In genomic region chr12:92973614-92974013, GRCh38 we compare ENCODE assay signal across 10 cellular contexts. TPM values are rescaled to one million over a fixed set of nuclear protein-coding genes. Genes with fewer than 3 reads are reported as not detected.
DNase-seq lines count a peak whose midpoint lies in the region; ATAC-seq and TF ChIP-seq lines count a peak whose summit lies in the region.
"Had no signal": no experiment of that assay in that cellular context is flagged by ENCODE, and none has a peak within 500 bp of the region (broad histone marks: within the 10 kb centered on the region; RNA-seq: fewer than 3 reads in every experiment).

No MANE protein-coding gene starts in this region.

- H2AFZ ChIP-seq in Karpas-422 (ENCODE audit: low read length) = no peak overlapping the region

- H3K9me3 Mint-ChIP-seq in IgD-negative memory B cell = peaks cover 0 to 2% (median 0%) of the 10 kb centered on the region in 3 donors
- peaks cover 9% of the 10 kb centered on the region for H3K9me3 Mint-ChIP-seq in activated CD4-positive, alpha-beta memory T cell treated with anti-CD3 and anti-CD28 coated beads for 36 hours

- H3K4me3 ChIP-seq in esophagus squamous epithelium (no peak overlapping the region), Karpas-422 (ENCODE audit: low read length) (no peak overlapping the region)

- H3K36me3 ChIP-seq in esophagus squamous epithelium (no peaks in the 10 kb centered on the region), Karpas-422 (ENCODE audit: insufficient read depth, low read length) (no peaks in the 10 kb centered on the region)

- H3K4me1 ChIP-seq in esophagus squamous epithelium = peaks cover 11 to 43% (median 22%) of the 10 kb centered on the region in 3 donors
- H3K4me1 ChIP-seq in Karpas-422 (ENCODE audit: low read length) = no peaks in the 10 kb centered on the region

- intact Hi-C loops in esophagus squamous epithelium (cut with DNase I) = no loop called here
- intact Hi-C loops in activated CD4-positive, alpha-beta memory T cell treated with anti-CD3 and anti-CD28 coated beads for 36 hours (cut with micrococcal nuclease) = no loop called here

- H3K27me3 Mint-ChIP-seq in IgD-negative memory B cell = no peaks in the 10 kb centered on the region
- H3K27me3 Mint-ChIP-seq in activated CD4-positive, alpha-beta memory T cell treated with anti-CD3 and anti-CD28 coated beads for 36 hours = peaks cover 4% of the 10 kb centered on the region

- CTCF ChIA-PET in activated CD4-positive, alpha-beta memory T cell treated with anti-CD3 and anti-CD28 coated beads for 36 hours (lab: Charles Lee) = no interaction called here

- H3K9ac ChIP-seq in Karpas-422 (ENCODE audit: low read length) = no peak overlapping the region
- H3K9ac ChIP-seq: SK-N-SH had no signal

- TF ChIP-seq CTCF in GM20000 (IDR thresholded peaks at IDR 0.05; ENCODE audit: extremely low read depth, missing control alignments) = no peak
- no peak for TF ChIP-seq CTCF in esophagus squamous epithelium (IDR thresholded peaks at IDR 0.05)

- DNase-seq in CD1c-positive myeloid dendritic cell (ENCODE audit: extremely low spot score) (peak; percentile 79), GM20000 (ENCODE audit: low spot score) (peak; percentile 22), esophagus squamous epithelium (lab: John Stamatoyannopoulos, UW) (no peak), Karpas-422 (no peak)
- DNase-seq in activated CD4-positive, alpha-beta memory T cell treated with anti-CD3 and anti-CD28 coated beads for 36 hours = no peak
- DNase-seq in activated CD4-positive, alpha-beta T cell treated with anti-CD3 and anti-CD28 coated beads, Interleukin-2, amount 50 U/mL, for 48 hours = no peak
- DNase-seq in stimulated activated naive CD8-positive, alpha-beta T cell treated with anti-CD3 and anti-CD28 coated beads, Interleukin-15, Interleukin-2, amounts not matched to agents 100 U/mL and 50 U/mL, for 24 hours = no peak
- DNase-seq: SK-N-SH; stimulated activated CD4-positive, alpha-beta T cell treated with anti-CD3 and anti-CD28 coated beads, Interleukin-4, amount 100 ng/mL, for 4 hours had no signal

- H3K9me3 ChIP-seq in esophagus squamous epithelium (peaks cover 0 to 4% (median 0%) of the 10 kb centered on the region in 3 donors), Karpas-422 (ENCODE audit: low read length) (peaks cover 4% of the 10 kb centered on the region; the same call in 1 of the 2 replicates)

- peaks cover 15% of the 10 kb centered on the region for H3K36me3 Mint-ChIP-seq in IgD-negative memory B cell
- peaks cover 6% of the 10 kb centered on the region for H3K36me3 Mint-ChIP-seq in activated CD4-positive, alpha-beta memory T cell treated with anti-CD3 and anti-CD28 coated beads for 36 hours

- no peak overlapping the region for H3K4me2 ChIP-seq in Karpas-422 (ENCODE audit: low read depth, low read length, poor library complexity, severe bottlenecking)
- H3K4me2 ChIP-seq: SK-N-SH had no signal

- H3K4me1 Mint-ChIP-seq in IgD-negative memory B cell = peaks cover 47 to 49% (median 48%) of the 10 kb centered on the region in 3 donors
- peaks cover 8% of the 10 kb centered on the region for H3K4me1 Mint-ChIP-seq in activated CD4-positive, alpha-beta memory T cell treated with anti-CD3 and anti-CD28 coated beads for 36 hours (ENCODE audit: low read depth)

- no peaks in the 10 kb centered on the region for H3K9me2 ChIP-seq in Karpas-422 (replicated peaks; ENCODE audit: insufficient read depth, low read length)
- H3K9me2 ChIP-seq: SK-N-SH had no signal

- H3K27ac Mint-ChIP-seq in IgD-negative memory B cell = peak overlapping the region in 2 of 3 donors; percentile 49 to 85
- no peak overlapping the region for H3K27ac Mint-ChIP-seq in activated CD4-positive, alpha-beta memory T cell treated with anti-CD3 and anti-CD28 coated beads for 36 hours

- 6 to 54% methylated on average over 1 of the region's 1 CpG for WGBS in esophagus squamous epithelium, 2 donors

- H3K27ac ChIP-seq in esophagus squamous epithelium (peak overlapping the region; percentile 28 to 84 (median 61)), Karpas-422 (ENCODE audit: low read length) (no peak overlapping the region)

- no peaks in the 10 kb centered on the region for H4K20me1 ChIP-seq in Karpas-422 (ENCODE audit: insufficient read depth, low read depth, low read length)

- no peaks in the 10 kb centered on the region for H3K79me2 ChIP-seq in Karpas-422 (ENCODE audit: low read length)

- peak overlapping the region in 1 of 4 donors; percentile 24 for H3K4me3 Mint-ChIP-seq in IgD-negative memory B cell
- H3K4me3 Mint-ChIP-seq in activated CD4-positive, alpha-beta memory T cell treated with anti-CD3 and anti-CD28 coated beads for 36 hours = no peak overlapping the region

- TF ChIP-seq POLR2A in esophagus squamous epithelium (IDR thresholded peaks at IDR 0.05) = no peak

- no peak for ATAC-seq in stimulated activated naive CD8-positive, alpha-beta T cell treated with anti-CD3 and anti-CD28 coated beads, Interleukin-15, Interleukin-2, amounts not matched to agents 100 U/mL and 50 U/mL, for 24 hours

- no peaks in the 10 kb centered on the region for H3K27me3 ChIP-seq in esophagus squamous epithelium
- H3K27me3 ChIP-seq in Karpas-422 (ENCODE audit: low read length) = no peaks in the 10 kb centered on the region

- POLR2A ChIA-PET in activated CD4-positive, alpha-beta memory T cell treated with anti-CD3 and anti-CD28 coated beads for 36 hours (lab: Charles Lee) = no interaction called here

RNA-seq across cellular contexts. Expression of gene EEA1, which starts 44.5 kb away (rescaled TPM):
- polyA plus RNA-seq in IgD-negative memory B cell = 20.5 TPM
- 10 to 100 TPM; 17.2 to 58.1 (median 31.0) TPM for total RNA-seq in esophagus squamous epithelium
- 10 to 100 TPM; 17.5 to 17.7 TPM for total RNA-seq in activated CD4-positive, alpha-beta memory T cell treated with anti-CD3 and anti-CD28 coated beads for 36 hours
- total RNA-seq in Karpas-422 (2014; rRNA removed; shearing (Covaris generic); ENCODE audit: low replicate concordance) = 4.8 and 9.2 TPM in 2 replicates

Comparison
In these comparisons a context has a peak if more than half of its experiments do, and no peak if none do; other contexts are left out.
1. DNase-seq: peak in CD1c-positive myeloid dendritic cell (single experiment) and GM20000 (single experiment); none in esophagus squamous epithelium (single experiment), activated CD4-positive, alpha-beta memory T cell treated with anti-CD3 and anti-CD28 coated beads for 36 hours (single experiment), Karpas-422 (single experiment), activated CD4-positive, alpha-beta T cell treated with anti-CD3 and anti-CD28 coated beads, Interleukin-2, amount 50 U/mL, for 48 hours (0 of 2) and stimulated activated naive CD8-positive, alpha-beta T cell treated with anti-CD3 and anti-CD28 coated beads, Interleukin-15, Interleukin-2, amounts not matched to agents 100 U/mL and 50 U/mL, for 24 hours (single experiment).